ENCODE assay signal across 10 cellular contexts in genomic region chr15:77014137-77015081, GRCh38. TPM values are rescaled to one million over a fixed set of nuclear protein-coding genes. Genes with fewer than 3 reads are reported as not detected.
DNase-seq lines count a peak whose midpoint lies in the region; ATAC-seq and TF ChIP-seq lines count a peak whose summit lies in the region.
"Had no signal": no experiment of that assay in that cellular context is flagged by ENCODE, and none has a peak within 500 bp of the region (broad histone marks: within the 10 kb centered on the region; RNA-seq: fewer than 3 reads in every experiment).

No MANE protein-coding gene starts in this region.

- H3K36me3 ChIP-seq in HAP-1 (replicated peaks) (no peaks in the 10 kb centered on the region), brain microvascular endothelial cell (replicated peaks) (no peaks in the 10 kb centered on the region)

- in situ Hi-C loops in HAP-1 (cut with MboI; ENCODE audit: low sequenced_read_pairs) (no loop called here), brain microvascular endothelial cell (cut with HindIII; ENCODE audit: low pct_ligation_motif_present, low sequenced_read_pairs) (no loop called here)

- intact Hi-C loops in activated T-helper 1 cell treated with anti-CD3 and anti-CD28 coated beads, Interleukin-12 subunit alpha, Interleukin-12 subunit beta, Interleukin-2, Interleukin-4 antibody, amounts not matched to agents 30 ng/mL and 10 ng/mL and 1 ng/mL, durations not matched to agents 14 hours and 24 hours and 36 hours (cut with micrococcal nuclease): loop anchor here (1.0 to 10.0 kb wide), 7 partner anchors 8 to 1370 kb away; partner anchors contain the start of genes IMP3, RCN2, SNX33 and TSPAN3

- H3K4me3 Mint-ChIP-seq in activated T-cell treated with anti-CD3 and anti-CD28 coated beads, Interleukin-2, amount 50 U/mL, for 24 hours: peak overlapping the region; percentile 61
- H3K4me3 Mint-ChIP-seq in activated T-helper 1 cell treated with anti-CD3 and anti-CD28 coated beads, Interleukin-12 subunit alpha, Interleukin-12 subunit beta, Interleukin-2, Interleukin-4 antibody, amounts not matched to agents 30 ng/mL and 10 ng/mL and 1 ng/mL, durations not matched to agents 14 hours and 24 hours and 36 hours: peak overlapping the region; percentile 70

- H3K9me3 Mint-ChIP-seq in activated T-cell treated with anti-CD3 and anti-CD28 coated beads, Interleukin-2, amount 50 U/mL, for 24 hours: no peaks in the 10 kb centered on the region
- H3K9me3 Mint-ChIP-seq in activated T-helper 1 cell treated with anti-CD3 and anti-CD28 coated beads, Interleukin-12 subunit alpha, Interleukin-12 subunit beta, Interleukin-2, Interleukin-4 antibody, amounts not matched to agents 30 ng/mL and 10 ng/mL and 1 ng/mL, durations not matched to agents 14 hours and 24 hours and 36 hours: no peaks in the 10 kb centered on the region

- no peaks in the 10 kb centered on the region for H3K9me3 ChIP-seq in HAP-1

- H3K4me1 Mint-ChIP-seq in activated T-cell treated with anti-CD3 and anti-CD28 coated beads, Interleukin-2, amount 50 U/mL, for 24 hours (ENCODE audit: low read depth): peaks cover 96% of the 10 kb centered on the region
- H3K4me1 Mint-ChIP-seq in activated T-helper 1 cell treated with anti-CD3 and anti-CD28 coated beads, Interleukin-12 subunit alpha, Interleukin-12 subunit beta, Interleukin-2, Interleukin-4 antibody, amounts not matched to agents 30 ng/mL and 10 ng/mL and 1 ng/mL, durations not matched to agents 14 hours and 24 hours and 36 hours (ENCODE audit: low read depth): peaks cover 93% of the 10 kb centered on the region

- no peaks in the 10 kb centered on the region for H3K27me3 Mint-ChIP-seq in activated T-cell treated with anti-CD3 and anti-CD28 coated beads, Interleukin-2, amount 50 U/mL, for 24 hours
- H3K27me3 Mint-ChIP-seq in activated T-helper 1 cell treated with anti-CD3 and anti-CD28 coated beads, Interleukin-12 subunit alpha, Interleukin-12 subunit beta, Interleukin-2, Interleukin-4 antibody, amounts not matched to agents 30 ng/mL and 10 ng/mL and 1 ng/mL, durations not matched to agents 14 hours and 24 hours and 36 hours (ENCODE audit: insufficient read depth): no peaks in the 10 kb centered on the region

- H3K4me3 ChIP-seq in HAP-1 (no peak overlapping the region), brain microvascular endothelial cell (ENCODE audit: low read depth, low read length) (no peak overlapping the region)

- H3K27ac Mint-ChIP-seq in activated T-cell treated with anti-CD3 and anti-CD28 coated beads, Interleukin-2, amount 50 U/mL, for 24 hours: peak overlapping the region; percentile 95
- peak overlapping the region; percentile 92 for H3K27ac Mint-ChIP-seq in activated T-helper 1 cell treated with anti-CD3 and anti-CD28 coated beads, Interleukin-12 subunit alpha, Interleukin-12 subunit beta, Interleukin-2, Interleukin-4 antibody, amounts not matched to agents 30 ng/mL and 10 ng/mL and 1 ng/mL, durations not matched to agents 14 hours and 24 hours and 36 hours

- ATAC-seq in HG03108 (IDR thresholded peaks at IDR 0.05; ENCODE audit: unreplicated experiment): peak; percentile 25
- peak; percentile 15 for ATAC-seq in stimulated activated naive CD8-positive, alpha-beta T cell treated with anti-CD3 and anti-CD28 coated beads, Interleukin-15, Interleukin-2, amounts not matched to agents 100 U/mL and 50 U/mL, for 24 hours

- H3K27me3 ChIP-seq in HAP-1 (ENCODE audit: low read depth): no peaks in the 10 kb centered on the region
- no peaks in the 10 kb centered on the region for H3K27me3 ChIP-seq in brain microvascular endothelial cell (replicated peaks)

- H3K36me3 Mint-ChIP-seq in activated T-cell treated with anti-CD3 and anti-CD28 coated beads, Interleukin-2, amount 50 U/mL, for 24 hours (ENCODE audit: low read depth): peaks cover 60% of the 10 kb centered on the region
- peaks cover 49% of the 10 kb centered on the region for H3K36me3 Mint-ChIP-seq in activated T-helper 1 cell treated with anti-CD3 and anti-CD28 coated beads, Interleukin-12 subunit alpha, Interleukin-12 subunit beta, Interleukin-2, Interleukin-4 antibody, amounts not matched to agents 30 ng/mL and 10 ng/mL and 1 ng/mL, durations not matched to agents 14 hours and 24 hours and 36 hours (ENCODE audit: low read depth)

- TF ChIP-seq CTCF in brain microvascular endothelial cell (IDR thresholded peaks at IDR 0.05; ENCODE audit: low read depth, low read length, missing control alignments): no peak

- H3K27ac ChIP-seq in brain microvascular endothelial cell: no peak overlapping the region

- no peaks in the 10 kb centered on the region for H3K4me1 ChIP-seq in HAP-1

- DNase-seq in activated T-cell treated with anti-CD3 and anti-CD28 coated beads, Interleukin-2, amount 50 U/mL, for 24 hours: no peak
- DNase-seq in activated T-cell treated with anti-CD3 and anti-CD28 coated beads for 4 hours (no peak), HAP-1 (ENCODE audit: low spot score in 2 of 2) (no peak), brain microvascular endothelial cell (no peak), cortex of kidney (lab: John Stamatoyannopoulos, UW) (no peak)
- no peak for DNase-seq in activated T-helper 1 cell treated with anti-CD3 and anti-CD28 coated beads, Interleukin-12 subunit alpha, Interleukin-12 subunit beta, Interleukin-2, Interleukin-4 antibody, amounts not matched to agents 30 ng/mL and 10 ng/mL and 1 ng/mL, durations not matched to agents 14 hours and 24 hours and 36 hours (ENCODE audit: low spot score)
- peak; percentile 55 for DNase-seq in stimulated activated naive CD8-positive, alpha-beta T cell treated with anti-CD3 and anti-CD28 coated beads, Interleukin-15, Interleukin-2, amounts not matched to agents 100 U/mL and 50 U/mL, for 24 hours

RNA-seq across cellular contexts. Expression of gene PSTPIP1, which starts 19.5 kb away (rescaled TPM):
- total RNA-seq in activated T-helper 1 cell treated with anti-CD3 and anti-CD28 coated beads, Interleukin-12 subunit alpha, Interleukin-12 subunit beta, Interleukin-2, Interleukin-4 antibody, amounts not matched to agents 30 ng/mL and 10 ng/mL and 1 ng/mL, durations not matched to agents 14 hours and 24 hours and 36 hours: 218 and 226 TPM in 2 replicates
- total RNA-seq: glomerular endothelial cell, HT1080 had no signal

RNA-seq across cellular contexts. Expression of gene TSPAN3, which starts 56.5 kb away (rescaled TPM):
- 41.5 and 41.6 TPM in 2 replicates for total RNA-seq in activated T-helper 1 cell treated with anti-CD3 and anti-CD28 coated beads, Interleukin-12 subunit alpha, Interleukin-12 subunit beta, Interleukin-2, Interleukin-4 antibody, amounts not matched to agents 30 ng/mL and 10 ng/mL and 1 ng/mL, durations not matched to agents 14 hours and 24 hours and 36 hours
